Comparison of ENCODE assay signal across 9 cellular contexts in the genomic region with DNA sequence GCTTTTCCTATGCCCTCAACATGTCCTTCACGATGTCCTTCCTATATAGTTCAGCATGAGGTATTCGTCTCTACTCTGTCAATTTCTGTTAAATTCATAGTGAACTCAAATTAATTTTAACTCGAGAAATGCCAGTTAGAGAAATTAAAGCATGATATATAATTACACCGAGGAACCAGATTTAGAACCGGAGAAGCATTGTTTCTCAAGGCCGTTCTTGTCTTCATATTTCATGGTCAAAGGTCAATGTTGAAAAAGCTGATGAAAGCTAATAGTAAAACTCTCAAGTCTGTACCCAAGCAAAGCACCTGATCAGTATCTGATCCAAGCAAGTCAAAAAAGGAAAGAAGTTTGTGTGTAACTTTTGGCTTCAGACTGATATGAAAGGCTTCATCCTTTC.
"Had no signal": no experiment of that assay in that cellular context is flagged by ENCODE, and none has a peak within 500 bp of the region (broad histone marks: within the 10 kb centered on the region; RNA-seq: fewer than 3 reads in every experiment).

No MANE protein-coding gene starts in this region.

- H3K27ac ChIP-seq: HL-60, KMS-11 had no signal

- H3K27me3 Mint-ChIP-seq: IgD-negative memory B cell had no signal

- H3K4me3 Mint-ChIP-seq: IgD-negative memory B cell had no signal

- FAIRE-seq: HepG2, HTR-8/SVneo had no signal

- H3K9me3 Mint-ChIP-seq: IgD-negative memory B cell had no signal

- ATAC-seq: HepG2 had no signal

- H3K36me3 Mint-ChIP-seq: IgD-negative memory B cell had no signal

- DNase-seq: IMR-90, Karpas-422, KBM-7, KG1 had no signal

- H3K4me2 ChIP-seq: KMS-11 had no signal

- H3K9ac ChIP-seq: KMS-11 had no signal
